Comparison of ENCODE assay signal across 9 cellular contexts in genomic region chr12:124727244-124727673, GRCh38.
DNase-seq lines count a peak whose midpoint lies in the region; ATAC-seq lines count a peak whose summit lies in the region.
"Had no signal": no experiment of that assay in that cellular context is flagged by ENCODE, and none has a peak within 500 bp of the region (broad histone marks: within the 10 kb centered on the region; RNA-seq: fewer than 3 reads in every experiment).

No MANE protein-coding gene starts in this region.

- no peak overlapping the region for H3K27ac Mint-ChIP-seq in T-helper 2 cell treated with Interferon-gamma antibody and Interleukin-4, amounts not matched to agents 5 μg/mL and 100 μg/mL, for 36 hours

- H3K9me3 Mint-ChIP-seq in T-helper 2 cell treated with Interferon-gamma antibody and Interleukin-4, amounts not matched to agents 5 μg/mL and 100 μg/mL, for 36 hours, result no peaks in the 10 kb centered on the region

- DNase-seq in A172 (ENCODE audit: low spot score) (peak; percentile 83), iris pigment epithelial cell (ENCODE audit: low read depth) (peak; percentile 36), superior temporal gyrus (ENCODE audit: extremely low spot score) (peak; percentile 63)
- DNase-seq in activated CD4-positive, CD25-positive, alpha-beta regulatory T cell (lab: John Stamatoyannopoulos, UW), result no peak
- no peak for DNase-seq in T-helper 2 cell treated with Interferon-gamma antibody and Interleukin-4, amounts not matched to agents 5 μg/mL and 100 μg/mL, for 36 hours (ENCODE audit: low spot score)
- no peak for DNase-seq in activated CD8-positive, alpha-beta memory T cell treated with anti-CD3 and anti-CD28 coated beads for 24 hours

- H3K27me3 Mint-ChIP-seq in T-helper 2 cell treated with Interferon-gamma antibody and Interleukin-4, amounts not matched to agents 5 μg/mL and 100 μg/mL, for 36 hours (ENCODE audit: low read depth), result peaks cover 12% of the 10 kb centered on the region

- 16 to 21% (median 20%) methylated on average over 16 of the region's 16 CpGs for WGBS in adipose tissue, 3 donors

- peak overlapping the region; percentile 62 for H3K27ac ChIP-seq in adipose tissue (ENCODE audit: low read depth, low read length)
- H3K27ac ChIP-seq: SJSA1 had no signal

- peak; percentile 84 for ATAC-seq in HG03108 (IDR thresholded peaks at IDR 0.05; ENCODE audit: unreplicated experiment)

- H3K4me3 Mint-ChIP-seq in T-helper 2 cell treated with Interferon-gamma antibody and Interleukin-4, amounts not matched to agents 5 μg/mL and 100 μg/mL, for 36 hours, result no peak overlapping the region

- no peaks in the 10 kb centered on the region for H3K36me3 Mint-ChIP-seq in T-helper 2 cell treated with Interferon-gamma antibody and Interleukin-4, amounts not matched to agents 5 μg/mL and 100 μg/mL, for 36 hours (ENCODE audit: low read depth)

- no peaks in the 10 kb centered on the region for H3K4me1 Mint-ChIP-seq in T-helper 2 cell treated with Interferon-gamma antibody and Interleukin-4, amounts not matched to agents 5 μg/mL and 100 μg/mL, for 36 hours (ENCODE audit: low read depth)

Comparison
In these comparisons a context has a peak if more than half of its experiments do, and no peak if none do; other contexts are left out.
1. DNase-seq: peak in A172 (single experiment), iris pigment epithelial cell (single experiment) and superior temporal gyrus (single experiment); none in activated CD4-positive, CD25-positive, alpha-beta regulatory T cell (0 of 4), T-helper 2 cell treated with Interferon-gamma antibody and Interleukin-4, amounts not matched to agents 5 μg/mL and 100 μg/mL, for 36 hours (single experiment) and activated CD8-positive, alpha-beta memory T cell treated with anti-CD3 and anti-CD28 coated beads for 24 hours (single experiment).